Comparison of ENCODE assay signal across 18 cellular contexts in genomic region chr22:49502126-49502826, GRCh38.
DNase-seq lines count a peak whose midpoint lies in the region; ATAC-seq, FAIRE-seq and TF ChIP-seq lines count a peak whose summit lies in the region.
"Had no signal": no experiment of that assay in that cellular context is flagged by ENCODE, and none has a peak within 500 bp of the region (broad histone marks: within the 10 kb centered on the region; RNA-seq: fewer than 3 reads in every experiment).

No MANE protein-coding gene starts in this region.

- H3K27me3 ChIP-seq in astrocyte (ENCODE audit: insufficient read depth, low read length) (no peaks in the 10 kb centered on the region), small intestine (ENCODE audit: control insufficient read depth in 2 of 2, insufficient read depth in 2 of 2, low read length in 2 of 2) (no peaks in the 10 kb centered on the region), mammary epithelial cell (ENCODE audit: insufficient read depth, low read length) (no peaks in the 10 kb centered on the region), heart left ventricle (no peaks in the 10 kb centered on the region)

- H3K79me2 ChIP-seq in astrocyte (ENCODE audit: insufficient read depth, low read length) (no peaks in the 10 kb centered on the region), mammary epithelial cell (ENCODE audit: insufficient read depth, low read length) (no peaks in the 10 kb centered on the region)

- dilution Hi-C loops in mammary epithelial cell (cut with HindIII; ENCODE audit: low sequenced_read_pairs) = no loop called here

- H3K9me3 Mint-ChIP-seq in astrocyte (ENCODE audit: unreplicated experiment) = no peaks in the 10 kb centered on the region
- H3K9me3 Mint-ChIP-seq: stimulated activated effector memory CD8-positive, alpha-beta T cell treated with anti-CD3 and anti-CD28 coated beads, Interleukin-12 subunit alpha, Interleukin-12 subunit beta, amount 100 ng/mL, for 72 hours had no signal

- in situ Hi-C loops in mammary epithelial cell (cut with MboI; ENCODE audit: low sequenced_read_pairs in 2 of 2) = no loop called here

- CTCF ChIA-PET in mammary epithelial cell (lab: Charles Lee; ENCODE audit: low non-redundant PET) (no interaction called here), HEK293T (lab: Yijun Ruan, JAX) (no interaction called here)

- FAIRE-seq in astrocyte (lab: Jason Lieb, UNC) = no peak
- no peak for FAIRE-seq in small intestine (lab: Jason Lieb, UNC)

- no peaks in the 10 kb centered on the region for H3K4me1 ChIP-seq in astrocyte (ENCODE audit: insufficient read depth, low read length)
- no peaks in the 10 kb centered on the region for H3K4me1 ChIP-seq in small intestine (ENCODE audit: control insufficient read depth in 2 of 2, insufficient read depth in 1 of 2, low read depth in 1 of 2, low read length in 1 of 2)
- no peaks in the 10 kb centered on the region for H3K4me1 ChIP-seq in mammary epithelial cell (ENCODE audit: insufficient read depth, low read length)
- H3K4me1 ChIP-seq in heart left ventricle = no peaks in the 10 kb centered on the region
- H3K4me1 ChIP-seq: gastroesophageal sphincter had no signal

- peak overlapping the region; percentile 42 for H3K4me3 ChIP-seq in NB4 (ENCODE audit: low read depth, low read length)
- no peak overlapping the region for H3K4me3 ChIP-seq in astrocyte (ENCODE audit: insufficient read depth, low read depth, low read length)
- H3K4me3 ChIP-seq in small intestine (ENCODE audit: low read depth in 1 of 2, low read length in 2 of 2) = no peak overlapping the region
- no peak overlapping the region for H3K4me3 ChIP-seq in mammary epithelial cell (replicated peaks in 1 of 3; ENCODE audit: insufficient read depth in 1 of 3, low read depth in 2 of 3, low read length in 3 of 3)
- H3K4me3 ChIP-seq in heart left ventricle = no peak overlapping the region
- H3K4me3 ChIP-seq: gastroesophageal sphincter had no signal

- H3K4me1 Mint-ChIP-seq in astrocyte (ENCODE audit: low read depth, unreplicated experiment) = peaks cover 5% of the 10 kb centered on the region
- H3K4me1 Mint-ChIP-seq: stimulated activated effector memory CD8-positive, alpha-beta T cell treated with anti-CD3 and anti-CD28 coated beads, Interleukin-12 subunit alpha, Interleukin-12 subunit beta, amount 100 ng/mL, for 72 hours had no signal

- BruUV-seq in mammary epithelial cell (replicated peaks; lab: Mats Ljungman, UMichigan) = no TSS peak

- H3K9me3 ChIP-seq in astrocyte (ENCODE audit: insufficient read depth, low read depth, low read length) (peaks cover 11% of the 10 kb centered on the region), small intestine (ENCODE audit: control insufficient read depth, low read depth) (no peaks in the 10 kb centered on the region), mammary epithelial cell (replicated peaks; ENCODE audit: insufficient read depth, low read length) (peaks cover 26% of the 10 kb centered on the region), heart left ventricle (peaks cover 0 to 4% (median 0%) of the 10 kb centered on the region in 12 donors)

- no peaks in the 10 kb centered on the region for H3K36me3 Mint-ChIP-seq in astrocyte (ENCODE audit: low read depth, unreplicated experiment)
- H3K36me3 Mint-ChIP-seq: stimulated activated effector memory CD8-positive, alpha-beta T cell treated with anti-CD3 and anti-CD28 coated beads, Interleukin-12 subunit alpha, Interleukin-12 subunit beta, amount 100 ng/mL, for 72 hours had no signal

- H3K36me3 ChIP-seq in astrocyte (ENCODE audit: insufficient read depth, low read length) = no peaks in the 10 kb centered on the region
- H3K36me3 ChIP-seq in small intestine (ENCODE audit: control insufficient read depth in 2 of 2, insufficient read depth in 2 of 2, low read length in 2 of 2) = no peaks in the 10 kb centered on the region
- H3K36me3 ChIP-seq in mammary epithelial cell (ENCODE audit: insufficient read depth, low read length) = no peaks in the 10 kb centered on the region
- H3K36me3 ChIP-seq in heart left ventricle = no peaks in the 10 kb centered on the region
- H3K36me3 ChIP-seq: gastroesophageal sphincter had no signal

- 23 to 68% (median 36%) methylated on average over 13 of the region's 13 CpGs for WGBS in small intestine, 3 donors
- 60% methylated on average over 12 of the region's 13 CpGs for WGBS in mammary epithelial cell (ENCODE audit: low coverage, missing lambda C conversion rate)
- WGBS in heart left ventricle, 4 donors = 80 to 87% (median 86%) methylated on average over 13 of the region's 13 CpGs

- no peak overlapping the region for H3K9ac ChIP-seq in astrocyte (ENCODE audit: low read length)
- no peak overlapping the region for H3K9ac ChIP-seq in mammary epithelial cell (ENCODE audit: insufficient read depth, low read length)

- TF ChIP-seq CTCF in NB4 (IDR thresholded peaks at IDR 0.05; ENCODE audit: low read depth, low read length) (no peak), astrocyte (IDR thresholded peaks at IDR 0.05; ENCODE audit: insufficient read depth, low read depth, low read length) (no peak), mammary epithelial cell (conservative IDR thresholded peaks at IDR 0.05 in 1 of 2, IDR thresholded peaks at IDR 0.05 in 1 of 2; ENCODE audit: extremely low read depth in 1 of 2, insufficient read depth in 1 of 2, low read depth in 1 of 2, low read length in 2 of 2) (no peak), heart left ventricle (IDR thresholded peaks at IDR 0.05) (no peak)

- intact Hi-C loops in cardiac septum (cut with DNase I) = no loop called here
- intact Hi-C loops in left cardiac atrium (cut with DNase I) = no loop called here
- intact Hi-C loops in mammary epithelial cell (cut with micrococcal nuclease) = no loop called here
- intact Hi-C loops in heart left ventricle (cut with DNase I) = no loop called here

- H2AFZ ChIP-seq in astrocyte (ENCODE audit: low read depth, low read length) (no peak overlapping the region), mammary epithelial cell (ENCODE audit: low read depth, low read length) (no peak overlapping the region)

- H3K4me3 Mint-ChIP-seq in astrocyte (ENCODE audit: unreplicated experiment) = no peak overlapping the region
- H3K4me3 Mint-ChIP-seq: stimulated activated effector memory CD8-positive, alpha-beta T cell treated with anti-CD3 and anti-CD28 coated beads, Interleukin-12 subunit alpha, Interleukin-12 subunit beta, amount 100 ng/mL, for 72 hours had no signal

- H3K27ac ChIP-seq in astrocyte (ENCODE audit: low read depth, low read length) (no peak overlapping the region), small intestine (ENCODE audit: low read depth in 1 of 2, low read length in 1 of 2) (no peak overlapping the region), mammary epithelial cell (ENCODE audit: insufficient read depth, low read depth, low read length) (no peak overlapping the region), heart left ventricle (no peak overlapping the region)
- H3K27ac ChIP-seq: gastroesophageal sphincter, HL-60 had no signal

- DNase-seq in cardiac septum (ENCODE audit: low spot score) (peak; percentile 20), left cardiac atrium (no peak), NB4 (ENCODE audit: low read depth) (peak; percentile 94), astrocyte (ENCODE audit: low read depth) (peak; percentile 7), small intestine (peak; percentile 35), mammary epithelial cell (no peak), heart left ventricle (no peak), HEK293T (ENCODE audit: extremely low spot score) (no peak)
- DNase-seq: AML-193; anterior cingulate cortex; DMS79; effector CD8-positive, alpha-beta T cell; NCI-H1092; NCI-H446 treated with DMSO at 0.1 percent for 48 hours; posterior cingulate gyrus had no signal

- H3K27me3 Mint-ChIP-seq in astrocyte (ENCODE audit: low read depth, unreplicated experiment) = peaks cover 2% of the 10 kb centered on the region

- peak overlapping the region; percentile 48 for H3K4me2 ChIP-seq in astrocyte (ENCODE audit: low read length)
- H3K4me2 ChIP-seq in mammary epithelial cell (ENCODE audit: insufficient read depth, low read depth, low read length) = no peak overlapping the region

- POLR2A ChIA-PET in HEK293T (lab: Yijun Ruan, JAX) = no interaction called here

- H4K20me1 ChIP-seq in astrocyte (ENCODE audit: insufficient read depth, low read length) (no peaks in the 10 kb centered on the region), mammary epithelial cell (ENCODE audit: insufficient read depth, low read length) (no peaks in the 10 kb centered on the region)

- TF ChIP-seq POLR2A in NB4 (IDR thresholded peaks at IDR 0.05; ENCODE audit: extremely low read depth, insufficient read length) (peak; percentile 22), heart left ventricle (IDR thresholded peaks at IDR 0.05) (no peak)

- H3K27ac Mint-ChIP-seq in astrocyte (ENCODE audit: unreplicated experiment) = peak overlapping the region; percentile 43
- H3K27ac Mint-ChIP-seq: stimulated activated effector memory CD8-positive, alpha-beta T cell treated with anti-CD3 and anti-CD28 coated beads, Interleukin-12 subunit alpha, Interleukin-12 subunit beta, amount 100 ng/mL, for 72 hours had no signal

- ATAC-seq in left cardiac atrium (no peak), heart left ventricle (no peak)
- ATAC-seq: gastroesophageal sphincter; stimulated activated effector memory CD8-positive, alpha-beta T cell treated with anti-CD3 and anti-CD28 coated beads, Interleukin-12 subunit alpha, Interleukin-12 subunit beta, amount 100 ng/mL, for 72 hours had no signal

TF ChIP-seq in HEK293T, 16 proteins besides CTCF, POLR2A, EP300 and RAD21:
- TF ChIP-seq ELF4 (IDR thresholded peaks at IDR 0.05) (no peak), TARDBP (IDR thresholded peaks at IDR 0.05) (no peak), LEF1 (IDR thresholded peaks at IDR 0.05; ENCODE audit: borderline replicate concordance) (no peak), NFRKB (IDR thresholded peaks at IDR 0.05) (no peak), FOXA1 (IDR thresholded peaks at IDR 0.05) (no peak), CTBP1 (IDR thresholded peaks at IDR 0.05; ENCODE audit: borderline replicate concordance) (no peak), ARNT (IDR thresholded peaks at IDR 0.05) (no peak), ZNF384 (IDR thresholded peaks at IDR 0.05) (no peak), FOXM1 (IDR thresholded peaks at IDR 0.05; ENCODE audit: borderline replicate concordance) (no peak), SUZ12 (IDR thresholded peaks at IDR 0.05) (no peak), SP1 (IDR thresholded peaks at IDR 0.05) (no peak)
- TF ChIP-seq, protein P1, sequence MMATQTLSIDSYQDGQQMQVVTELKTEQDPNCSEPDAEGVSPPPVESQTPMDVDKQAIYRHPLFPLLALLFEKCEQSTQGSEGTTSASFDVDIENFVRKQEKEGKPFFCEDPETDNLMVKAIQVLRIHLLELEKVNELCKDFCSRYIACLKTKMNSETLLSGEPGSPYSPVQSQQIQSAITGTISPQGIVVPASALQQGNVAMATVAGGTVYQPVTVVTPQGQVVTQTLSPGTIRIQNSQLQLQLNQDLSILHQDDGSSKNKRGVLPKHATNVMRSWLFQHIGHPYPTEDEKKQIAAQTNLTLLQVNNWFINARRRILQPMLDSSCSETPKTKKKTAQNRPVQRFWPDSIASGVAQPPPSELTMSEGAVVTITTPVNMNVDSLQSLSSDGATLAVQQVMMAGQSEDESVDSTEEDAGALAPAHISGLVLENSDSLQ (IDR thresholded peaks at IDR 0.05) = no peak

Comparison
In these comparisons a context has a peak if more than half of its experiments do, and no peak if none do; other contexts are left out.
1. DNase-seq: peak in cardiac septum (single experiment), NB4 (single experiment), astrocyte (single experiment) and small intestine (single experiment); none in left cardiac atrium (single experiment), mammary epithelial cell (single experiment), heart left ventricle (0 of 5) and HEK293T (single experiment).